Comparison of ENCODE assay signal across 16 cellular contexts in the genomic region with DNA sequence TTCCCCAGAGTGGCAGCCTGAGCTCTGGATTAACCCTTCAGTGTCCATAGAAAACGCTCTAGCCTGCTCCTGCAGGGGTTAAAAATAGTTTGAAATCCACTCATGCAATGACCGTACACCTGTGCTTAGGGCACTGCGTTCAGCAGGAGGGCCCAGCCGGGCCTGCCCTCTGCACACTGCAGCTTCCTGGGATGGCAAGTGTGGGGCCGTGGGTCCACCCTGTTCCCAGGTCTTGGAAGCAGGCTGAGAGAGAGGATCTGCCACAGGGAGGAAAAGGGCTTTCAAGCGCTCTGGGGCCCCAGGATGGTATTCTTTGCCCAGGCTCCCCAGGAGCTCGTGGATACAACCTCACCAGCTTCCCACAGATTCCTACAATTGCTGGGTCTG. TPM values are rescaled to one million over a fixed set of nuclear protein-coding genes. Genes with fewer than 3 reads are reported as not detected.
DNase-seq lines count a peak whose midpoint lies in the region; ATAC-seq, FAIRE-seq and TF ChIP-seq lines count a peak whose summit lies in the region.
"Had no signal": no experiment of that assay in that cellular context is flagged by ENCODE, and none has a peak within 500 bp of the region (broad histone marks: within the 10 kb centered on the region; RNA-seq: fewer than 3 reads in every experiment).

No MANE protein-coding gene starts in this region.

- no peak overlapping the region for H3K4me3 ChIP-seq in skin epidermis
- H3K4me3 ChIP-seq: ascending aorta had no signal

- H3K27ac ChIP-seq in skin epidermis, result peak overlapping the region in 14 of 21 experiments; percentile 2 to 83 (median 46)
- H3K27ac ChIP-seq: ascending aorta had no signal

- H3K27me3 Mint-ChIP-seq in T-helper 2 cell treated with Interferon-gamma antibody and Interleukin-4, amounts not matched to agents 5 μg/mL and 100 μg/mL, for 36 hours (ENCODE audit: low read depth), result peaks cover 2% of the 10 kb centered on the region
- no peaks in the 10 kb centered on the region for H3K27me3 Mint-ChIP-seq in central memory CD8-positive, alpha-beta T cell

- peaks cover 18% of the 10 kb centered on the region for H3K4me1 Mint-ChIP-seq in T-helper 2 cell treated with Interferon-gamma antibody and Interleukin-4, amounts not matched to agents 5 μg/mL and 100 μg/mL, for 36 hours (ENCODE audit: low read depth)
- H3K4me1 Mint-ChIP-seq in central memory CD8-positive, alpha-beta T cell, result peaks cover 35% of the 10 kb centered on the region

- no peaks in the 10 kb centered on the region for H3K36me3 Mint-ChIP-seq in T-helper 2 cell treated with Interferon-gamma antibody and Interleukin-4, amounts not matched to agents 5 μg/mL and 100 μg/mL, for 36 hours (ENCODE audit: low read depth)
- no peaks in the 10 kb centered on the region for H3K36me3 Mint-ChIP-seq in central memory CD8-positive, alpha-beta T cell (ENCODE audit: insufficient read depth)
- H3K36me3 Mint-ChIP-seq: type B pancreatic cell had no signal

- H3K4me3 Mint-ChIP-seq in T-helper 2 cell treated with Interferon-gamma antibody and Interleukin-4, amounts not matched to agents 5 μg/mL and 100 μg/mL, for 36 hours, result peak overlapping the region; percentile 61
- H3K4me3 Mint-ChIP-seq in central memory CD8-positive, alpha-beta T cell, result peak overlapping the region; percentile 61
- H3K4me3 Mint-ChIP-seq: nephron, type B pancreatic cell had no signal

- peak overlapping the region; percentile 78 for H3K27ac Mint-ChIP-seq in T-helper 2 cell treated with Interferon-gamma antibody and Interleukin-4, amounts not matched to agents 5 μg/mL and 100 μg/mL, for 36 hours
- H3K27ac Mint-ChIP-seq in central memory CD8-positive, alpha-beta T cell (ENCODE audit: low read depth), result peak overlapping the region; percentile 72
- H3K27ac Mint-ChIP-seq: nephron, type B pancreatic cell had no signal

- TF ChIP-seq POLR2A in GM12891 (IDR thresholded peaks at IDR 0.05; ENCODE audit: low read depth, low read length), result no peak

- peak; percentile 7 for ATAC-seq in GM21723 (IDR thresholded peaks at IDR 0.05; ENCODE audit: unreplicated experiment)
- no peak for ATAC-seq in central memory CD8-positive, alpha-beta T cell (replicated peaks; ENCODE audit: extremely low read depth, poor library complexity, severe bottlenecking)
- no peak for ATAC-seq in HG03135 (IDR thresholded peaks at IDR 0.05; ENCODE audit: unreplicated experiment)

- no peak for FAIRE-seq in GM12891 (lab: Jason Lieb, UNC)
- FAIRE-seq: HTR-8/SVneo had no signal

- H3K9me3 Mint-ChIP-seq in T-helper 2 cell treated with Interferon-gamma antibody and Interleukin-4, amounts not matched to agents 5 μg/mL and 100 μg/mL, for 36 hours, result no peaks in the 10 kb centered on the region
- no peaks in the 10 kb centered on the region for H3K9me3 Mint-ChIP-seq in central memory CD8-positive, alpha-beta T cell
- H3K9me3 Mint-ChIP-seq: type B pancreatic cell had no signal

- DNase-seq in T-helper 2 cell treated with Interferon-gamma antibody and Interleukin-4, amounts not matched to agents 5 μg/mL and 100 μg/mL, for 36 hours (ENCODE audit: low spot score), result no peak
- no peak for DNase-seq in T-helper 2 cell
- DNase-seq in central memory CD8-positive, alpha-beta T cell (ENCODE audit: low spot score in 2 of 2), result no peak
- no peak for DNase-seq in GM12891 (ENCODE audit: insufficient read length, low spot score)
- no peak for DNase-seq in mucosa of gallbladder (ENCODE audit: low spot score)
- DNase-seq: 8988T, Caco-2, NCI-H1417, NCI-H524 had no signal

TF ChIP-seq in GM12891, 5 proteins besides CTCF, POLR2A, EP300 and RAD21:
- TF ChIP-seq SPI1 (IDR thresholded peaks at IDR 0.05; ENCODE audit: low read depth, low read length) (no peak), POLR2AphosphoS5 (IDR thresholded peaks at IDR 0.05; ENCODE audit: low read depth, low read length) (no peak), TAF1 (IDR thresholded peaks at IDR 0.05; ENCODE audit: low read depth, low read length) (no peak), PAX5 (IDR thresholded peaks at IDR 0.05; ENCODE audit: insufficient read depth, low read length, severe bottlenecking) (no peak), POU2F2 (IDR thresholded peaks at IDR 0.05; ENCODE audit: low read depth, low read length) (no peak)
TF ChIP-seq in GM12891: peak in this region for 0.

RNA-seq across cellular contexts. Expression of gene S100B, which starts 1.5 kb away (rescaled TPM):
- 0.18 TPM for polyA plus RNA-seq in GM12891 (2012; ENCODE audit: low read depth, missing spikeins)
- total RNA-seq in mucosa of gallbladder, result 7.5 TPM
- total RNA-seq: Caco-2 had no signal

RNA-seq across cellular contexts. Expression of gene PRMT2, which starts 29.1 kb away (rescaled TPM):
- 43.6 TPM for polyA plus RNA-seq in GM12891 (2012; ENCODE audit: low read depth, missing spikeins)
- 104 TPM for total RNA-seq in mucosa of gallbladder
